In genomic region chr10:88932539-88933256, GRCh38 we compare ENCODE assay signal across 8 cellular contexts. TPM values are rescaled to one million over a fixed set of nuclear protein-coding genes. Genes with fewer than 3 reads are reported as not detected.
DNase-seq lines count a peak whose midpoint lies in the region; ATAC-seq and TF ChIP-seq lines count a peak whose summit lies in the region.

No MANE protein-coding gene starts in this region.

- no peaks in the 10 kb centered on the region for H3K9me3 ChIP-seq in right atrium auricular region

- DNase-seq in DMS53 (lab: John Stamatoyannopoulos, UW) (peak; percentile 86), RKO (ENCODE audit: low spot score) (peak; percentile 88), amniotic stem cell (lab: John Stamatoyannopoulos, UW) (peak; percentile 93), right atrium auricular region (ENCODE audit: low spot score) (peak; percentile 73), renal cortical epithelial cell (ENCODE audit: low read depth) (peak; percentile 91)

- H3K36me3 ChIP-seq in right atrium auricular region: peaks cover 28% of the 10 kb centered on the region

- no peaks in the 10 kb centered on the region for H3K27me3 ChIP-seq in right atrium auricular region

- no peak overlapping the region for H3K4me3 ChIP-seq in right atrium auricular region

- peak; percentile 55 for ATAC-seq in GM21515 (IDR thresholded peaks at IDR 0.05; ENCODE audit: unreplicated experiment)
- no peak for ATAC-seq in GM18511 (IDR thresholded peaks at IDR 0.05; ENCODE audit: unreplicated experiment)

- peaks cover 0 to 24% of the 10 kb centered on the region in 2 donors for H3K4me1 ChIP-seq in right atrium auricular region

- H3K27ac ChIP-seq in right atrium auricular region: peak overlapping the region; percentile 70 to 77

- TF ChIP-seq CTCF in LNCAP (IDR thresholded peaks at IDR 0.05): peak; percentile 69
- peak; percentile 78 to 97 for TF ChIP-seq CTCF in right atrium auricular region (IDR thresholded peaks at IDR 0.05)

RNA-seq across cellular contexts. Expression of gene ACTA2, which starts 19.9 kb away (rescaled TPM):
- total RNA-seq in right atrium auricular region (1,000 to 10,000 TPM in 1 of 2 donors, 100 to 1,000 TPM in 1; 934 to 1,936 TPM), renal cortical epithelial cell (11.3 and 83.4 TPM in 2 replicates)

RNA-seq across cellular contexts. Expression of gene STAMBPL1, which starts 52.7 kb away (rescaled TPM):
- total RNA-seq in right atrium auricular region: 10 to 100 TPM in 1 of 2 donors, 1 to 10 TPM in 1; 8.8 to 13.8 TPM
- total RNA-seq in renal cortical epithelial cell: 4.3 and 4.4 TPM in 2 replicates

RNA-seq across cellular contexts. Expression of gene FAS, which starts 57.9 kb away (rescaled TPM):
- total RNA-seq in right atrium auricular region (10 to 100 TPM in 1 of 2 donors, 1 to 10 TPM in 1; 8.0 to 12.2 TPM), renal cortical epithelial cell (95.0 and 123 TPM in 2 replicates)

Comparison
In these comparisons a context has a peak if more than half of its experiments do, and no peak if none do; other contexts are left out.
1. RNA of gene ACTA2, which starts 19.9 kb away (total RNA-seq): 934 to 1,936 TPM in right atrium auricular region; 11.3 to 83.4 TPM in renal cortical epithelial cell; every median in the first group is over 10 times any median in the second.
2. Peak in every context shown above with its lines, with median percentiles within 50 percentile points of each other: DNase-seq.